26 cellular contexts compared by ENCODE assay signal in the genomic region with DNA sequence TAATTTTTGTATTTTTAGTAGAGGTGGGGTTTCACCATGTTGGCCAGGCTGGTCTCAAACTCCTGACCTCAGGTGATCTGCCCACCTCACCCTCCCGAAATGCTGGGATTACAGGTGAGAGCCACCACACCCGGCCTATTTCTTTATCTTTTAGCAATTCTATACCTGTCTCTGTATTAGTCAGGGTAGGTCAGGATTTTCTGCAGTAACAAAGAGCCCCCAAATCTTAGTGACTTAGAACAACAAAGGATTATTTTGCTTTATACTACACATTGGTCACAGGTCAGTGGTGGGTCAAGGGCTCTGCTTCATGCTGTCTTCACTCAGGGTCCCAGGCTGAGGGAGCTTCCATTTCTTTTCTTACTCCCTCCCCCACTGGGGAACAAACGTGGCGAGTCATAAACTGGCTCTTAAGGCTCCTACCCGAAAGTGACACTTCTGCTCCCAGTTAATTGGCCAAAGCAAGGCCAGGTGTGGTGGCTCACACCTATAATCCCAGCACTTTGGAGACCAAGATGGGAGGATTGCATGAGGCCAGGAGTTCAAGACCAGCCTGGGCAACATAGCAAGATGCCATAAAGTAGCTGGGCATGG. TPM values are rescaled to one million over a fixed set of nuclear protein-coding genes. Genes with fewer than 3 reads are reported as not detected.
"Had no signal": no experiment of that assay in that cellular context is flagged by ENCODE, and none has a peak within 500 bp of the region (broad histone marks: within the 10 kb centered on the region; RNA-seq: fewer than 3 reads in every experiment).

No MANE protein-coding gene starts in this region.

- H3K27ac Mint-ChIP-seq: activated CD8-positive, alpha-beta memory T cell treated with anti-CD3 and anti-CD28 coated beads, Interleukin-2, amount 10 ng/mL, durations not matched to agents 7 days and 5 days; activated CD8-positive, alpha-beta T cell treated with anti-CD3 and anti-CD28 coated beads, Interleukin-2, amount 10 ng/mL, durations not matched to agents 7 days and 5 days; activated naive CD8-positive, alpha-beta T cell; activated T-helper 2 cell treated with anti-CD3 and anti-CD28 coated beads, Interferon-gamma antibody, Interleukin-2, Interleukin-4, amounts not matched to agents 10 μg/mL and 5 μg/mL and 100 μg/mL, durations not matched to agents 14 hours and 24 hours and 36 hours; memory B cell had no signal

- H3K27me3 ChIP-seq: colonic mucosa, dorsolateral prefrontal cortex, spleen, suprapubic skin, tibial artery had no signal

- H3K9me3 Mint-ChIP-seq: activated CD4-positive, alpha-beta T cell treated with anti-CD3 and anti-CD28 coated beads, Interleukin-2, amount 10 ng/mL, durations not matched to agents 7 days and 5 days; activated T-helper 2 cell treated with anti-CD3 and anti-CD28 coated beads, Interferon-gamma antibody, Interleukin-2, Interleukin-4, amounts not matched to agents 10 μg/mL and 5 μg/mL and 100 μg/mL, durations not matched to agents 14 hours and 24 hours and 36 hours; memory B cell had no signal

- DNase-seq: activated CD4-positive, alpha-beta T cell treated with anti-CD3 and anti-CD28 coated beads for 1 hour; activated CD4-positive, alpha-beta T cell treated with anti-CD3 and anti-CD28 coated beads, Interleukin-2, amount 10 ng/mL, durations not matched to agents 7 days and 5 days; activated CD8-positive, alpha-beta memory T cell treated with anti-CD3 and anti-CD28 coated beads, Interleukin-2, amount 10 ng/mL, durations not matched to agents 7 days and 5 days; activated CD8-positive, alpha-beta T cell treated with anti-CD3 and anti-CD28 coated beads, Interleukin-2, amount 10 ng/mL, durations not matched to agents 7 days and 5 days; anterior cingulate cortex; colonic mucosa; dorsolateral prefrontal cortex; effector memory CD4-positive, alpha-beta T cell; foreskin fibroblast; head of caudate nucleus; hippocampal formation; kidney; midbrain; naive thymus-derived CD4-positive, alpha-beta T cell; occipital lobe; psoas muscle; spleen; stimulated activated naive CD4-positive, alpha-beta T cell; T-helper 2 cell; tibial artery had no signal

- H3K4me3 Mint-ChIP-seq: activated CD4-positive, alpha-beta T cell treated with anti-CD3 and anti-CD28 coated beads, Interleukin-2, amount 10 ng/mL, durations not matched to agents 7 days and 5 days; activated CD8-positive, alpha-beta memory T cell treated with anti-CD3 and anti-CD28 coated beads, Interleukin-2, amount 10 ng/mL, durations not matched to agents 7 days and 5 days; activated CD8-positive, alpha-beta T cell treated with anti-CD3 and anti-CD28 coated beads, Interleukin-2, amount 10 ng/mL, durations not matched to agents 7 days and 5 days; activated naive CD8-positive, alpha-beta T cell; memory B cell had no signal

- H3K27me3 Mint-ChIP-seq: activated CD4-positive, alpha-beta T cell treated with anti-CD3 and anti-CD28 coated beads, Interleukin-2, amount 10 ng/mL, durations not matched to agents 7 days and 5 days; activated CD8-positive, alpha-beta memory T cell treated with anti-CD3 and anti-CD28 coated beads, Interleukin-2, amount 10 ng/mL, durations not matched to agents 7 days and 5 days; activated naive CD8-positive, alpha-beta T cell; memory B cell; naive thymus-derived CD4-positive, alpha-beta T cell had no signal

- ATAC-seq: activated CD8-positive, alpha-beta memory T cell treated with anti-CD3 and anti-CD28 coated beads, Interleukin-2, amount 10 ng/mL, durations not matched to agents 7 days and 5 days; activated CD8-positive, alpha-beta T cell treated with anti-CD3 and anti-CD28 coated beads, Interleukin-2, amount 10 ng/mL, durations not matched to agents 7 days and 5 days; naive thymus-derived CD4-positive, alpha-beta T cell; psoas muscle had no signal

- H3K27ac ChIP-seq: colonic mucosa, parathyroid adenoma, psoas muscle, suprapubic skin had no signal

- H3K4me3 ChIP-seq: colonic mucosa, psoas muscle, spleen, suprapubic skin, tibial artery had no signal

- H3K9me3 ChIP-seq: colonic mucosa, psoas muscle, suprapubic skin, tibial artery had no signal

RNA-seq across cellular contexts. Expression of a gene that starts 26.5 kb away (rescaled TPM):
- polyA plus RNA-seq: neural cell had no signal
